Comparison of ENCODE assay signal across 24 cellular contexts in the genomic region with DNA sequence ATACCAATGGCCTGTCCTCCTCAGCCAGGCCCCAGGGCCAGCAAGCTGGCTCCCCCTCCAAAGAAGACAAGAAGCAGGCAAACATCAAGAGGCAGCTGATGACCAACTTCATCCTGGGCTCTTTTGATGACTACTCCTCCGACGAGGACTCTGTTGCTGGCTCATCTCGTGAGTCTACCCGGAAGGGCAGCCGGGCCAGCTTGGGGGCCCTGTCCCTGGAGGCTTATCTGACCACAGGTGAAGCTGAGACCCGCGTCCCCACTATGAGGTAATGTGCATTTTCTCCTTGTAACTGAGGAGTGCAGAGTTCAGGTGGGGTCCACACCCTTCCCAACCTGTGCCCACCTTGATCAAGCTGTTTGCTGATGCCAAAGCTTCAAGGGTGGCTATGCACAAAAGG.
"Had no signal": no experiment of that assay in that cellular context is flagged by ENCODE, and none has a peak within 500 bp of the region (broad histone marks: within the 10 kb centered on the region; RNA-seq: fewer than 3 reads in every experiment).

No MANE protein-coding gene starts in this region.

- H3K9me3 ChIP-seq: esophagus muscularis mucosa, gastroesophageal sphincter, thoracic aorta, upper lobe of left lung had no signal

- H3K4me3 ChIP-seq: coronary artery, esophagus muscularis mucosa, gastroesophageal sphincter, lung, thoracic aorta, upper lobe of left lung had no signal

- H3K27ac ChIP-seq: esophagus muscularis mucosa, thoracic aorta, upper lobe of left lung had no signal

- H3K36me3 ChIP-seq: thoracic aorta, upper lobe of left lung had no signal

- ATAC-seq: activated CD4-positive, alpha-beta T cell treated with anti-CD3 and anti-CD28 coated beads for 36 hours; activated T-helper 17 cell treated with anti-CD3 and anti-CD28 coated beads, Interleukin-2, amount 50 U/mL, for 72 hours; gastroesophageal sphincter; left colon; naive thymus-derived CD8-positive, alpha-beta T cell; stimulated activated memory B cell treated with anti-CD40 and anti-IgM and Interleukin-4, amounts not matched to agents 10 μg/mL and 1 μg/mL and 100 μg/mL, for 72 hours had no signal

- H3K27me3 ChIP-seq: esophagus muscularis mucosa, gastroesophageal sphincter, upper lobe of left lung had no signal

- FAIRE-seq: bronchial epithelial cell had no signal

- DNase-seq: activated B cell treated with CpG ODN at 0.5 μM for 24 hours; activated CD4-positive, alpha-beta T cell treated with anti-CD3 and anti-CD28 coated beads for 36 hours; activated CD4-positive, alpha-beta T cell treated with anti-CD3 and anti-CD28 coated beads, Interleukin-2, amount 50 U/mL, for 4 hours; activated CD8-positive, alpha-beta memory T cell treated with anti-CD3 and anti-CD28 coated beads for 24 hours; activated CD8-positive, alpha-beta memory T cell treated with anti-CD3 and anti-CD28 coated beads, Interleukin-2, amount 50 U/mL, for 4 hours; activated naive CD4-positive, alpha-beta T cell; activated T-cell treated with anti-CD3 and anti-CD28 coated beads, Interleukin-2, amount 50 U/mL, for 24 hours; amniotic stem cell; cerebellar nuclear complex; head of caudate nucleus; islet precursor cell; left colon; naive thymus-derived CD8-positive, alpha-beta T cell; stimulated activated CD4-positive, alpha-beta T cell treated with anti-CD3 and anti-CD28 coated beads, Interleukin-12 subunit alpha, Interleukin-12 subunit beta, amount 100 ng/mL, for 4 hours; T1000 had no signal
